Comparison of ENCODE assay signal across 17 cellular contexts in the genomic region with DNA sequence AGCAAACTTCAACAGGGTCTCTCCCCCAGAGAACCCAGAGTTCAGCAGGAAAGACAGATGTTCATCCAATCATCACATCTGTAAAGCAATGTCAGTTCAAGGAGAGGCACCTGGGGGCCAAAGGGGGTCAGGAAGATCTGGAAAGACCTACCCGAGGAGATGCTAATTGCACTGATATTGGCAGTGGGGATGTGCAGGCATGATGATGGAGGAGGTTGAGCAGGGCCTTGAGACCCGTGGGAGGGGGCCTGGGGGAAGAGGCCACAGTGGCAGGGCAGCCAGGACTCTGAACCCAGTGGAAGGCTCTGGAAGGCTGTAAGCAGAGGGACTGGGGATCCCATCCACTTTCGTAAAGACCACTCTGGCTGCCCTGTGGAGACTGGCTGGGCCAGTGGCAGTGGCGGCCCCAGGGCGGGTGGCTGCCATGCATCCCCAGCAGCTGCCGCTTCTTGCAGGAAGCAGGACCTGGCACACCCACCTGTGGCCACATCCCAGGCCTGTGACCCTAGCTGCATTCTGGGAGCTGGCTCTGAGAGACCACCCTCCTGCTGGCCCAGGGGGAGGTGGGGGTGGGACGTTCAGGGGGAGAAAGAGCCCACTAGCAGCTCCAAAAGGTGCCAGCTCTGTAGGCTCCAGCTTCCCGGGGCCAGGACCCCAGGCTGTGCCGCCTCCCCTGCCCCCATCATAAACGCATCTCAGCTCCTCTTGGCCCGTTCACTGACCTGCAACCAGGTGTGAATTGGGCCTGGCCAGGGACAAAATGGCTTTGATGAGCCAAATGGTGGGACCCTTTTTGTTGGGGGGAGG. TPM values are rescaled to one million over a fixed set of nuclear protein-coding genes. Genes with fewer than 3 reads are reported as not detected.
A peak's percentile ranks its signal among the peaks of the same experiment; 100 is the strongest.
DNase-seq lines count a peak whose midpoint lies in the region; ATAC-seq and TF ChIP-seq lines count a peak whose summit lies in the region.
"Had no signal": no experiment of that assay in that cellular context is flagged by ENCODE, and none has a peak within 500 bp of the region (broad histone marks: within the 10 kb centered on the region; RNA-seq: fewer than 3 reads in every experiment).

No MANE protein-coding gene starts in this region.

- H3K9me3 ChIP-seq in right cardiac atrium (ENCODE audit: control insufficient read depth, low read length) (no peaks in the 10 kb centered on the region), left lung (no peaks in the 10 kb centered on the region), suprapubic skin (no peaks in the 10 kb centered on the region)
- H3K9me3 ChIP-seq: MG63 had no signal

- no peaks in the 10 kb centered on the region for H3K27me3 Mint-ChIP-seq in activated CD4-positive, alpha-beta T cell treated with anti-CD3 and anti-CD28 coated beads, Interleukin-2, amount 10 ng/mL, durations not matched to agents 24 days and 14 days

- DNase-seq in cardiac septum (ENCODE audit: low spot score) (peak; percentile 46), right cardiac atrium (no peak), dorsolateral prefrontal cortex (peak in 6 of 10 donors; percentile 2 to 37 (median 21)), left lung (peak; percentile 13 to 45), suprapubic skin (ENCODE audit: low spot score in 2 of 2) (peak; percentile 52 to 70), NCI-H1436 (lab: John Stamatoyannopoulos, UW) (no peak)
- DNase-seq in activated CD4-positive, alpha-beta T cell treated with anti-CD3 and anti-CD28 coated beads, Interleukin-2, amount 10 ng/mL, durations not matched to agents 24 days and 14 days, result no peak
- DNase-seq: MG63, NCI-H1105 treated with DMSO at 0.1 percent for 48 hours, NCI-H187 treated with DMSO at 0.1 percent for 48 hours, NCI-H2171, NCI-H774 had no signal

- H3K27me3 ChIP-seq in right cardiac atrium (ENCODE audit: control insufficient read depth, insufficient read depth) (no peaks in the 10 kb centered on the region), dorsolateral prefrontal cortex (peaks cover 0 to 23% (median 0%) of the 10 kb centered on the region in 45 donors), left lung (peaks cover 0 to 54% of the 10 kb centered on the region in 2 donors), suprapubic skin (peaks cover 22% of the 10 kb centered on the region)
- H3K27me3 ChIP-seq: MG63 had no signal

- H3K36me3 ChIP-seq in left lung (no peaks in the 10 kb centered on the region), suprapubic skin (no peaks in the 10 kb centered on the region)
- H3K36me3 ChIP-seq: MG63 had no signal

- no peak for ATAC-seq in right cardiac atrium
- ATAC-seq in left lung, result no peak

- no peak overlapping the region for H3K4me3 Mint-ChIP-seq in activated CD4-positive, alpha-beta T cell treated with anti-CD3 and anti-CD28 coated beads, Interleukin-2, amount 10 ng/mL, durations not matched to agents 24 days and 14 days

- H3K4me1 Mint-ChIP-seq in activated CD4-positive, alpha-beta T cell treated with anti-CD3 and anti-CD28 coated beads, Interleukin-2, amount 10 ng/mL, durations not matched to agents 24 days and 14 days, result no peaks in the 10 kb centered on the region

- no peaks in the 10 kb centered on the region for H3K9me3 Mint-ChIP-seq in activated CD4-positive, alpha-beta T cell treated with anti-CD3 and anti-CD28 coated beads, Interleukin-2, amount 10 ng/mL, durations not matched to agents 24 days and 14 days

- TF ChIP-seq POLR2A in suprapubic skin (IDR thresholded peaks at IDR 0.05), result no peak

- no peak for TF ChIP-seq CTCF in dorsolateral prefrontal cortex (IDR thresholded peaks at IDR 0.05 in 54 of 56, conservative IDR thresholded peaks at IDR 0.05 in 2 of 56; ENCODE audit: low read depth in 1 of 56, partially characterized antibody in 56 of 56)
- no peak for TF ChIP-seq CTCF in left lung (IDR thresholded peaks at IDR 0.05)
- no peak for TF ChIP-seq CTCF in suprapubic skin (IDR thresholded peaks at IDR 0.05)

- H3K4me1 ChIP-seq in right cardiac atrium (ENCODE audit: control insufficient read depth, insufficient read depth, low read length) (no peaks in the 10 kb centered on the region), left lung (no peaks in the 10 kb centered on the region), suprapubic skin (no peaks in the 10 kb centered on the region)

- no peaks in the 10 kb centered on the region for H3K36me3 Mint-ChIP-seq in activated CD4-positive, alpha-beta T cell treated with anti-CD3 and anti-CD28 coated beads, Interleukin-2, amount 10 ng/mL, durations not matched to agents 24 days and 14 days (ENCODE audit: low read depth)

- TF ChIP-seq EP300 in suprapubic skin (IDR thresholded peaks at IDR 0.05), result no peak

- no peak overlapping the region for H3K27ac ChIP-seq in right cardiac atrium (ENCODE audit: low read length)
- H3K27ac ChIP-seq in dorsolateral prefrontal cortex, result no peak overlapping the region
- no peak overlapping the region for H3K27ac ChIP-seq in left lung
- H3K27ac ChIP-seq in suprapubic skin, result no peak overlapping the region
- H3K27ac ChIP-seq: PC-9 had no signal

- 62% methylated on average over 11 of the region's 11 CpGs for WGBS in right cardiac atrium
- 70% methylated on average over 9 of the region's 11 CpGs for WGBS in suprapubic skin

- H3K4me3 ChIP-seq in right cardiac atrium (ENCODE audit: low read length) (no peak overlapping the region), dorsolateral prefrontal cortex (no peak overlapping the region), left lung (no peak overlapping the region), suprapubic skin (no peak overlapping the region)
- H3K4me3 ChIP-seq: MG63, PC-9 had no signal

- intact Hi-C loops in cardiac septum (cut with DNase I) (no loop called here), right cardiac atrium (cut with DNase I) (no loop called here), dorsolateral prefrontal cortex (cut with DNase I) (no loop called here), left lung (cut with DNase I) (no loop called here)
- intact Hi-C loops in activated CD4-positive, alpha-beta T cell treated with anti-CD3 and anti-CD28 coated beads, Interleukin-2, amount 10 ng/mL, durations not matched to agents 24 days and 14 days (cut with micrococcal nuclease), result no loop called here

- no peak overlapping the region for H3K27ac Mint-ChIP-seq in activated CD4-positive, alpha-beta T cell treated with anti-CD3 and anti-CD28 coated beads, Interleukin-2, amount 10 ng/mL, durations not matched to agents 24 days and 14 days

RNA-seq across cellular contexts. Expression of a gene that starts 59.9 kb away (rescaled TPM):
- total RNA-seq in cardiac septum, result not detected
- not detected for total RNA-seq in right cardiac atrium
- not detected for polyA plus RNA-seq in right cardiac atrium
- total RNA-seq in dorsolateral prefrontal cortex, result not detected
- not detected for total RNA-seq in left lung
- not detected for total RNA-seq in suprapubic skin
- not detected in 2 replicates for total RNA-seq in activated CD4-positive, alpha-beta T cell treated with anti-CD3 and anti-CD28 coated beads, Interleukin-2, amount 10 ng/mL, durations not matched to agents 24 days and 14 days
- total RNA-seq: H4, NCI-H460, PC-9 had no signal
- polyA plus RNA-seq: AG04450, BJ had no signal

Comparison
In these comparisons a context has a peak if more than half of its experiments do, and no peak if none do; other contexts are left out.
1. DNase-seq: peak in cardiac septum (single experiment), dorsolateral prefrontal cortex (6 of 10), left lung (2 of 2) and suprapubic skin (2 of 2); none in right cardiac atrium (0 of 3), activated CD4-positive, alpha-beta T cell treated with anti-CD3 and anti-CD28 coated beads, Interleukin-2, amount 10 ng/mL, durations not matched to agents 24 days and 14 days (single experiment) and NCI-H1436 (single experiment).